In genomic region chr6:41555326-41556300, GRCh38 we compare ENCODE assay signal across 20 cellular contexts.
"Had no signal": no experiment of that assay in that cellular context is flagged by ENCODE, and none has a peak within 500 bp of the region (broad histone marks: within the 10 kb centered on the region; RNA-seq: fewer than 3 reads in every experiment).

No MANE protein-coding gene starts in this region.

- FAIRE-seq: keratinocyte had no signal

- H3K9me3 ChIP-seq: esophagus squamous epithelium, heart right ventricle, psoas muscle, stomach, upper lobe of left lung had no signal

- DNase-seq: activated CD4-positive, alpha-beta T cell treated with anti-CD3 and anti-CD28 coated beads for 1 hour; activated CD4-positive, alpha-beta T cell treated with anti-CD3 and anti-CD28 coated beads, Interleukin-2, amount 50 U/mL, for 48 hours; activated gamma-delta T cell treated with Interleukin-2 at 50 U/mL for 16 hours; effector CD8-positive, alpha-beta T cell; esophagus squamous epithelium; heart right ventricle; midbrain; nephron progenitor cell; psoas muscle; right cardiac atrium; stimulated activated CD4-positive, alpha-beta T cell treated with anti-CD3 and anti-CD28 coated beads, Interleukin-15, amount 100 ng/mL, for 24 hours; stimulated activated CD4-positive, alpha-beta T cell treated with anti-CD3 and anti-CD28 coated beads, Interleukin-2, amount 100 ng/mL, for 48 hours; stomach; T-helper 2 cell; upper lobe of left lung had no signal

- H3K27ac ChIP-seq: esophagus squamous epithelium, heart right ventricle, psoas muscle, skin epidermis, upper lobe of left lung, VCaP had no signal

- H3K4me3 ChIP-seq: esophagus squamous epithelium, heart right ventricle, lung, psoas muscle, skin epidermis, stomach, upper lobe of left lung had no signal

- H3K27me3 ChIP-seq: esophagus squamous epithelium, heart right ventricle, stomach, upper lobe of left lung had no signal

- ATAC-seq: heart right ventricle, left lobe of liver, psoas muscle, right cardiac atrium had no signal
